ENCODE assay signal across 17 cellular contexts in genomic region chr13:22111152-22111783, GRCh38.
DNase-seq lines count a peak whose midpoint lies in the region; ATAC-seq and TF ChIP-seq lines count a peak whose summit lies in the region.
"Had no signal": no experiment of that assay in that cellular context is flagged by ENCODE, and none has a peak within 500 bp of the region (broad histone marks: within the 10 kb centered on the region; RNA-seq: fewer than 3 reads in every experiment).

No MANE protein-coding gene starts in this region.

- no peak overlapping the region for H3K18ac ChIP-seq in IMR-90 (ENCODE audit: low read depth, low read length)

- no peak overlapping the region for H3K23ac ChIP-seq in IMR-90 (ENCODE audit: low read depth, low read length)

- TF ChIP-seq CTCF in IMR-90 (conservative IDR thresholded peaks at IDR 0.05; ENCODE audit: low read depth, low read length), result no peak
- TF ChIP-seq CTCF in tibial artery (IDR thresholded peaks at IDR 0.05), result no peak
- no peak for TF ChIP-seq CTCF in nephron progenitor cell (IDR thresholded peaks at IDR 0.05)

- CTCF ChIA-PET in activated naive CD4-positive, alpha-beta T cell treated with anti-CD3 and anti-CD28 coated beads, Interleukin-2, amount 10 ng/mL, durations not matched to agents 7 days and 5 days (lab: Charles Lee), result no interaction called here
- CTCF ChIA-PET in IMR-90 (lab: Yijun Ruan, JAX), result no interaction called here

- H2AK9ac ChIP-seq in IMR-90 (replicated peaks; ENCODE audit: low read depth, low read length, poor library complexity), result no peak overlapping the region

- in situ Hi-C loops in IMR-90 (cut with MboI; ENCODE audit: low sequenced_read_pairs), result no loop called here

- no peaks in the 10 kb centered on the region for H3K27me3 Mint-ChIP-seq in activated naive CD4-positive, alpha-beta T cell treated with anti-CD3 and anti-CD28 coated beads, Interleukin-2, amount 50 U/mL, for 24 hours
- H3K27me3 Mint-ChIP-seq in activated naive CD4-positive, alpha-beta T cell treated with anti-CD3 and anti-CD28 coated beads, Interleukin-2, amount 10 ng/mL, durations not matched to agents 7 days and 5 days, result no peaks in the 10 kb centered on the region
- H3K27me3 Mint-ChIP-seq in activated naive CD8-positive, alpha-beta T cell treated with anti-CD3 and anti-CD28 coated beads, Interleukin-2, amount 50 U/mL, for 24 hours, result no peaks in the 10 kb centered on the region
- H3K27me3 Mint-ChIP-seq in nephron progenitor cell (ENCODE audit: low read depth, poor library complexity), result peaks cover 6% of the 10 kb centered on the region

- intact Hi-C loops in IMR-90 (cut with micrococcal nuclease), result no loop called here
- intact Hi-C loops in tibial artery (cut with DNase I; ENCODE audit: low total_unique reads), result no loop called here
- intact Hi-C loops in left ventricle myocardium superior (cut with micrococcal nuclease), result no loop called here

- H3K27ac Mint-ChIP-seq in activated naive CD4-positive, alpha-beta T cell treated with anti-CD3 and anti-CD28 coated beads, Interleukin-2, amount 50 U/mL, for 24 hours, result peak overlapping the region; percentile 11
- no peak overlapping the region for H3K27ac Mint-ChIP-seq in activated naive CD4-positive, alpha-beta T cell treated with anti-CD3 and anti-CD28 coated beads, Interleukin-2, amount 10 ng/mL, durations not matched to agents 7 days and 5 days
- H3K27ac Mint-ChIP-seq in activated naive CD8-positive, alpha-beta T cell treated with anti-CD3 and anti-CD28 coated beads, Interleukin-2, amount 50 U/mL, for 24 hours, result peak overlapping the region; percentile 79
- H3K27ac Mint-ChIP-seq in nephron progenitor cell, result no peak overlapping the region

- H4K5ac ChIP-seq in IMR-90 (ENCODE audit: low read depth, low read length), result no peak overlapping the region

- ATAC-seq in IMR-90 (ENCODE audit: low read depth) (no peak), GM21447 (IDR thresholded peaks at IDR 0.05; ENCODE audit: unreplicated experiment) (no peak), left ventricle myocardium superior (no peak)
- peak; percentile 27 for ATAC-seq in activated naive CD8-positive, alpha-beta T cell treated with anti-CD3 and anti-CD28 coated beads, Interleukin-2, amount 50 U/mL, for 24 hours
- ATAC-seq: K562, Right ventricle myocardium inferior had no signal

- POLR2A ChIA-PET in IMR-90 (lab: Charles Lee; ENCODE audit: unreplicated experiment), result no interaction called here

- H3K36me3 Mint-ChIP-seq in activated naive CD4-positive, alpha-beta T cell treated with anti-CD3 and anti-CD28 coated beads, Interleukin-2, amount 50 U/mL, for 24 hours, result peaks cover 1% of the 10 kb centered on the region
- peaks cover 6% of the 10 kb centered on the region for H3K36me3 Mint-ChIP-seq in activated naive CD4-positive, alpha-beta T cell treated with anti-CD3 and anti-CD28 coated beads, Interleukin-2, amount 10 ng/mL, durations not matched to agents 7 days and 5 days
- H3K36me3 Mint-ChIP-seq in activated naive CD8-positive, alpha-beta T cell treated with anti-CD3 and anti-CD28 coated beads, Interleukin-2, amount 50 U/mL, for 24 hours (ENCODE audit: low read depth), result peaks cover 19% of the 10 kb centered on the region
- H3K36me3 Mint-ChIP-seq in nephron progenitor cell (ENCODE audit: low read depth), result peaks cover 18% of the 10 kb centered on the region

- H3K4me3 ChIP-seq in IMR-90 (ENCODE audit: insufficient read depth, low read depth, low read length) (no peak overlapping the region), tibial artery (no peak overlapping the region)
- H3K4me3 ChIP-seq: K562 had no signal

- H3K4me1 ChIP-seq in IMR-90 (ENCODE audit: control insufficient read depth, insufficient read depth, low read length), result peaks cover 17% of the 10 kb centered on the region
- H3K4me1 ChIP-seq in tibial artery, result peaks cover 0 to 70% (median 24%) of the 10 kb centered on the region in 4 donors

- H2BK15ac ChIP-seq in IMR-90 (ENCODE audit: low read depth, low read length), result peak overlapping the region; percentile 67; the same call in 2 of the 3 replicates

- no peak overlapping the region for H3K9ac ChIP-seq in IMR-90 (ENCODE audit: low read depth, low read length)

- H4K20me1 ChIP-seq in IMR-90 (ENCODE audit: insufficient read depth, low read length), result no peaks in the 10 kb centered on the region

- H3K9me1 ChIP-seq in IMR-90 (ENCODE audit: insufficient read depth, low read length), result peaks cover 3% of the 10 kb centered on the region

- peak overlapping the region; percentile 56 for H2AK5ac ChIP-seq in IMR-90 (ENCODE audit: low read depth, low read length)

- no peak overlapping the region for H3K4ac ChIP-seq in IMR-90 (ENCODE audit: low read depth, low read length)

- no peak for TF ChIP-seq POLR2A in IMR-90 (IDR thresholded peaks at IDR 0.05; ENCODE audit: low read depth, low read length)

- no peaks in the 10 kb centered on the region for H3K9me3 Mint-ChIP-seq in activated naive CD4-positive, alpha-beta T cell treated with anti-CD3 and anti-CD28 coated beads, Interleukin-2, amount 50 U/mL, for 24 hours
- peaks cover 8% of the 10 kb centered on the region for H3K9me3 Mint-ChIP-seq in activated naive CD4-positive, alpha-beta T cell treated with anti-CD3 and anti-CD28 coated beads, Interleukin-2, amount 10 ng/mL, durations not matched to agents 7 days and 5 days
- peaks cover 13% of the 10 kb centered on the region for H3K9me3 Mint-ChIP-seq in activated naive CD8-positive, alpha-beta T cell treated with anti-CD3 and anti-CD28 coated beads, Interleukin-2, amount 50 U/mL, for 24 hours
- H3K9me3 Mint-ChIP-seq in nephron progenitor cell, result peaks cover 18% of the 10 kb centered on the region

- dilution Hi-C loops in IMR-90 (cut with HindIII; ENCODE audit: low sequenced_read_pairs, unreplicated experiment), result no loop called here

- no peak for DNase-seq in activated naive CD4-positive, alpha-beta T cell treated with anti-CD3 and anti-CD28 coated beads, Interleukin-2, amount 10 ng/mL, durations not matched to agents 7 days and 5 days
- DNase-seq in IMR-90 (no peak), tibial artery (no peak), nephron progenitor cell (no peak), left ventricle myocardium superior (no peak)
- DNase-seq in activated naive CD8-positive, alpha-beta T cell treated with anti-CD3 and anti-CD28 coated beads, Interleukin-2, amount 50 U/mL, for 24 hours, result no peak
- DNase-seq: COR-L47, DMS 273 treated with DMSO at 0.1 percent for 48 hours, DND-41, NCI-H1105, NCI-H2081, NCI-H2171 treated with DMSO at 0.1 percent for 48 hours, NCI-H69 had no signal

- H3K4me3 Mint-ChIP-seq in activated naive CD4-positive, alpha-beta T cell treated with anti-CD3 and anti-CD28 coated beads, Interleukin-2, amount 50 U/mL, for 24 hours, result no peak overlapping the region
- H3K4me3 Mint-ChIP-seq in activated naive CD4-positive, alpha-beta T cell treated with anti-CD3 and anti-CD28 coated beads, Interleukin-2, amount 10 ng/mL, durations not matched to agents 7 days and 5 days, result no peak overlapping the region
- no peak overlapping the region for H3K4me3 Mint-ChIP-seq in activated naive CD8-positive, alpha-beta T cell treated with anti-CD3 and anti-CD28 coated beads, Interleukin-2, amount 50 U/mL, for 24 hours
- H3K4me3 Mint-ChIP-seq in nephron progenitor cell, result no peak overlapping the region

- H3K27ac ChIP-seq in IMR-90 (ENCODE audit: insufficient read depth, low read length) (no peak overlapping the region), tibial artery (peak overlapping the region; percentile 49 to 71)

- H3K14ac ChIP-seq in IMR-90 (replicated peaks; ENCODE audit: low read depth, low read length), result no peak overlapping the region

- peak overlapping the region; percentile 23; the same call in 1 of the 2 replicates for H2BK120ac ChIP-seq in IMR-90 (ENCODE audit: low read depth, low read length)

- H4K8ac ChIP-seq in IMR-90 (ENCODE audit: low read depth in 2 of 2, low read length in 2 of 2), result no peak overlapping the region

- TF ChIP-seq RAD21 in IMR-90 (IDR thresholded peaks at IDR 0.05; ENCODE audit: low read length), result no peak

- no peak overlapping the region for H2AFZ ChIP-seq in IMR-90 (replicated peaks; ENCODE audit: low read length, poor library complexity)

- no peak overlapping the region for H4K91ac ChIP-seq in IMR-90 (ENCODE audit: insufficient read depth, low read depth, low read length)

- H3K79me1 ChIP-seq in IMR-90 (ENCODE audit: low read depth in 1 of 2, low read length in 2 of 2), result no peaks in the 10 kb centered on the region

- no peak overlapping the region; the same call in 1 of the 2 replicates for H2BK20ac ChIP-seq in IMR-90 (ENCODE audit: low read depth, low read length)

- H3K9me3 ChIP-seq in IMR-90 (ENCODE audit: control insufficient read depth, insufficient read depth, low read length), result no peaks in the 10 kb centered on the region
- H3K9me3 ChIP-seq in tibial artery, result no peaks in the 10 kb centered on the region

- no TSS peak for BruUV-seq in IMR-90 (replicated peaks; lab: Mats Ljungman, UMichigan)

- no peak overlapping the region for H3K4me2 ChIP-seq in IMR-90 (ENCODE audit: low read depth, low read length)

- H3K56ac ChIP-seq in IMR-90 (ENCODE audit: extremely low read depth, insufficient read depth, low read length), result no peak overlapping the region

- H3K36me3 ChIP-seq in IMR-90 (ENCODE audit: control insufficient read depth, insufficient read depth, low read length) (no peaks in the 10 kb centered on the region), tibial artery (no peaks in the 10 kb centered on the region)

- H3K27me3 ChIP-seq in IMR-90 (ENCODE audit: control insufficient read depth, insufficient read depth, low read length), result no peaks in the 10 kb centered on the region; the same call in 1 of the 2 replicates
- no peaks in the 10 kb centered on the region for H3K27me3 ChIP-seq in tibial artery

- no peak overlapping the region for H2BK5ac ChIP-seq in IMR-90 (ENCODE audit: low read depth, low read length, poor library complexity, severe bottlenecking)

- H3K4me1 Mint-ChIP-seq in activated naive CD4-positive, alpha-beta T cell treated with anti-CD3 and anti-CD28 coated beads, Interleukin-2, amount 50 U/mL, for 24 hours, result peaks cover 55% of the 10 kb centered on the region
- H3K4me1 Mint-ChIP-seq in activated naive CD4-positive, alpha-beta T cell treated with anti-CD3 and anti-CD28 coated beads, Interleukin-2, amount 10 ng/mL, durations not matched to agents 7 days and 5 days, result peaks cover 54% of the 10 kb centered on the region
- H3K4me1 Mint-ChIP-seq in activated naive CD8-positive, alpha-beta T cell treated with anti-CD3 and anti-CD28 coated beads, Interleukin-2, amount 50 U/mL, for 24 hours, result peaks cover 87% of the 10 kb centered on the region
- peaks cover 91% of the 10 kb centered on the region for H3K4me1 Mint-ChIP-seq in nephron progenitor cell

- no CpG with 5 or more reads among the region's 8 CpGs for WGBS in IMR-90 (ENCODE audit: extremely low coverage in 2 of 2, insufficient read length in 1 of 2), 2 experiments

Comparison
In these comparisons a context has a peak if more than half of its experiments do, and no peak if none do; other contexts are left out.
1. H3K27ac Mint-ChIP-seq: peak in activated naive CD4-positive, alpha-beta T cell treated with anti-CD3 and anti-CD28 coated beads, Interleukin-2, amount 50 U/mL, for 24 hours (single experiment) and activated naive CD8-positive, alpha-beta T cell treated with anti-CD3 and anti-CD28 coated beads, Interleukin-2, amount 50 U/mL, for 24 hours (single experiment); none in activated naive CD4-positive, alpha-beta T cell treated with anti-CD3 and anti-CD28 coated beads, Interleukin-2, amount 10 ng/mL, durations not matched to agents 7 days and 5 days (single experiment) and nephron progenitor cell (single experiment).